Comparison of ENCODE assay signal across 1 cellular context in genomic region chr13:31485183-31485582, GRCh38.
TF ChIP-seq lines count a peak whose summit lies in the region.

No MANE protein-coding gene starts in this region.

TF ChIP-seq in GM23338, 12 proteins besides CTCF, POLR2A, EP300 and RAD21 (continued from another document):
- no peak for TF ChIP-seq CREB1 (CRISPR knock-in tag; IDR thresholded peaks at IDR 0.05; ENCODE audit: low read depth)
- TF ChIP-seq, protein P1, sequence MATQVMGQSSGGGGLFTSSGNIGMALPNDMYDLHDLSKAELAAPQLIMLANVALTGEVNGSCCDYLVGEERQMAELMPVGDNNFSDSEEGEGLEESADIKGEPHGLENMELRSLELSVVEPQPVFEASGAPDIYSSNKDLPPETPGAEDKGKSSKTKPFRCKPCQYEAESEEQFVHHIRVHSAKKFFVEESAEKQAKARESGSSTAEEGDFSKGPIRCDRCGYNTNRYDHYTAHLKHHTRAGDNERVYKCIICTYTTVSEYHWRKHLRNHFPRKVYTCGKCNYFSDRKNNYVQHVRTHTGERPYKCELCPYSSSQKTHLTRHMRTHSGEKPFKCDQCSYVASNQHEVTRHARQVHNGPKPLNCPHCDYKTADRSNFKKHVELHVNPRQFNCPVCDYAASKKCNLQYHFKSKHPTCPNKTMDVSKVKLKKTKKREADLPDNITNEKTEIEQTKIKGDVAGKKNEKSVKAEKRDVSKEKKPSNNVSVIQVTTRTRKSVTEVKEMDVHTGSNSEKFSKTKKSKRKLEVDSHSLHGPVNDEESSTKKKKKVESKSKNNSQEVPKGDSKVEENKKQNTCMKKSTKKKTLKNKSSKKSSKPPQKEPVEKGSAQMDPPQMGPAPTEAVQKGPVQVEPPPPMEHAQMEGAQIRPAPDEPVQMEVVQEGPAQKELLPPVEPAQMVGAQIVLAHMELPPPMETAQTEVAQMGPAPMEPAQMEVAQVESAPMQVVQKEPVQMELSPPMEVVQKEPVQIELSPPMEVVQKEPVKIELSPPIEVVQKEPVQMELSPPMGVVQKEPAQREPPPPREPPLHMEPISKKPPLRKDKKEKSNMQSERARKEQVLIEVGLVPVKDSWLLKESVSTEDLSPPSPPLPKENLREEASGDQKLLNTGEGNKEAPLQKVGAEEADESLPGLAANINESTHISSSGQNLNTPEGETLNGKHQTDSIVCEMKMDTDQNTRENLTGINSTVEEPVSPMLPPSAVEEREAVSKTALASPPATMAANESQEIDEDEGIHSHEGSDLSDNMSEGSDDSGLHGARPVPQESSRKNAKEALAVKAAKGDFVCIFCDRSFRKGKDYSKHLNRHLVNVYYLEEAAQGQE (IDR thresholded peaks at IDR 0.05; ENCODE audit: unreplicated experiment) = no peak
- no peak for TF ChIP-seq ETS1 (IDR thresholded peaks at IDR 0.05)
- no peak for TF ChIP-seq JUNB (IDR thresholded peaks at IDR 0.05; ENCODE audit: unreplicated experiment)
